7 cellular contexts compared by ENCODE assay signal in the genomic region with DNA sequence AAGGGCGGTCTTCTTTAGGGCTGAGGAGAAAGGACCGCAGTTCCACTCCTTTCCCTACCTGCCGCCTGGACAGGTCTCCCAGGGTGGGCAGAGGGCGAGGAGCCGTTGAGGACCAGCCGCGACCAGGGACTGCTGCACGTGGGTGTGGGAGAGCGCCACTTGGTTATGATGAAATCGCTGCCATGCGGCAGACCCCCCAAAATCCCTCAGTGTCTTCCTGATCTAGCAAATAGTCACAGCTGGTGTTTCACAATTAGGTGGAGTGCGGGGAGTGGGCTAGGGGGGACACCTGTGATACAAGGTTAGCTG. TPM values are rescaled to one million over a fixed set of nuclear protein-coding genes. Genes with fewer than 3 reads are reported as not detected.
DNase-seq lines count a peak whose midpoint lies in the region; TF ChIP-seq lines count a peak whose summit lies in the region.

No MANE protein-coding gene starts in this region.

- intact Hi-C loops in sigmoid colon (cut with DNase I), result loop anchor here (5.0 kb wide), 1 partner anchor 116 kb away; no protein-coding TSS in a partner anchor

- no peaks in the 10 kb centered on the region for H3K9me3 ChIP-seq in sigmoid colon

- WGBS in sigmoid colon, 2 donors, result 12 to 24% methylated on average over 12 of the region's 12 CpGs

- H3K27ac ChIP-seq in VCaP (peak overlapping the region; percentile 80; the same call in 1 of the 2 replicates), sigmoid colon (peak overlapping the region in 3 of 4 donors; percentile 82 to 85 (median 84))

- no peak for TF ChIP-seq POLR2A in sigmoid colon (IDR thresholded peaks at IDR 0.05)

- H3K4me3 ChIP-seq in fibroblast of the aortic adventitia (ENCODE audit: low read depth, low read length) (peak overlapping the region; percentile 66), sigmoid colon (peak overlapping the region; percentile 54 to 81 (median 79))

- peaks cover 0 to 40% (median 23%) of the 10 kb centered on the region in 4 donors for H3K4me1 ChIP-seq in sigmoid colon

- no peak for TF ChIP-seq EP300 in sigmoid colon (IDR thresholded peaks at IDR 0.05)

- no peaks in the 10 kb centered on the region for H3K36me3 ChIP-seq in sigmoid colon

- peaks cover 0 to 11% (median 0%) of the 10 kb centered on the region in 3 donors for H3K27me3 ChIP-seq in sigmoid colon

- TF ChIP-seq CTCF in GM20000 (IDR thresholded peaks at IDR 0.05; ENCODE audit: extremely low read depth, missing control alignments) (no peak), VCaP (conservative IDR thresholded peaks at IDR 0.05) (no peak), fibroblast of the aortic adventitia (IDR thresholded peaks at IDR 0.05; ENCODE audit: insufficient read depth, low read length) (no peak), sigmoid colon (IDR thresholded peaks at IDR 0.05) (no peak)

- DNase-seq in GM20000 (ENCODE audit: low spot score) (peak; percentile 46), fibroblast of the aortic adventitia (ENCODE audit: low read depth) (no peak), sigmoid colon (no peak), EL (no peak), inferior parietal cortex (ENCODE audit: extremely low spot score) (no peak), Ammon's horn (ENCODE audit: low spot score) (no peak)

RNA-seq across cellular contexts. Expression of gene C3orf80, which starts 1.5 kb away (rescaled TPM):
- total RNA-seq in fibroblast of the aortic adventitia (ENCODE audit: low replicate concordance), result 0.63 and 1.8 TPM in 2 replicates
- 10 to 100 TPM in 3 of 4 donors, 1 to 10 TPM in 1; 5.8 to 28.3 (median 23.4) TPM for total RNA-seq in sigmoid colon
- polyA plus RNA-seq in sigmoid colon, result under 1 TPM in 2 of 3 donors, not detected in 1; under 0.01 to 0.80 TPM
